In genomic region chr14:106843951-106844483, GRCh38 we compare ENCODE assay signal across 8 cellular contexts.
DNase-seq lines count a peak whose midpoint lies in the region; ATAC-seq and TF ChIP-seq lines count a peak whose summit lies in the region.

No MANE protein-coding gene starts in this region.

- H3K4me1 ChIP-seq in DOHH2 (ENCODE audit: control insufficient read depth, low read length): peaks cover 48% of the 10 kb centered on the region
- peaks cover 3% of the 10 kb centered on the region for H3K4me1 ChIP-seq in stomach smooth muscle (ENCODE audit: control insufficient read depth, insufficient read depth, low read length)

- TF ChIP-seq CTCF in DOHH2 (IDR thresholded peaks at IDR 0.05; ENCODE audit: low read depth, low read length, poor library complexity, severe bottlenecking): no peak

- H3K4me3 ChIP-seq in DOHH2 (ENCODE audit: low read length) (peak overlapping the region; percentile 89), stomach smooth muscle (ENCODE audit: low read length in 2 of 2) (peak overlapping the region; percentile 22 to 66)

- H3K27me3 ChIP-seq in DOHH2 (ENCODE audit: control insufficient read depth, low read length) (no peaks in the 10 kb centered on the region), stomach smooth muscle (ENCODE audit: control insufficient read depth in 1 of 2, insufficient read depth in 2 of 2, low read length in 2 of 2) (peaks cover 0 to 2% of the 10 kb centered on the region in 2 donors)

- no peaks in the 10 kb centered on the region for H3K9me3 Mint-ChIP-seq in activated T-cell treated with anti-CD3 and anti-CD28 coated beads, Interleukin-2, amount 50 U/mL, for 24 hours

- H3K9ac ChIP-seq in stomach smooth muscle (ENCODE audit: low read length in 2 of 2): peak overlapping the region in 1 of 2 donors; percentile 51

- H3K79me2 ChIP-seq in DOHH2 (ENCODE audit: control insufficient read depth, low read length): peaks cover 54% of the 10 kb centered on the region

- H3K9me3 ChIP-seq in DOHH2 (ENCODE audit: control insufficient read depth, insufficient read depth, low read length) (peaks cover 10% of the 10 kb centered on the region), stomach smooth muscle (ENCODE audit: control insufficient read depth in 2 of 2, low read length in 2 of 2) (peaks cover 0 to 5% of the 10 kb centered on the region in 2 donors)

- H3K36me3 ChIP-seq in DOHH2 (ENCODE audit: control insufficient read depth, low read length): peaks cover 15% of the 10 kb centered on the region
- no peaks in the 10 kb centered on the region for H3K36me3 ChIP-seq in stomach smooth muscle (ENCODE audit: control insufficient read depth in 2 of 2, insufficient read depth in 2 of 2, low read length in 2 of 2)

- no peaks in the 10 kb centered on the region for H4K20me1 ChIP-seq in DOHH2 (ENCODE audit: control insufficient read depth, insufficient read depth, low read depth, low read length)

- H3K4me3 Mint-ChIP-seq in activated T-cell treated with anti-CD3 and anti-CD28 coated beads, Interleukin-2, amount 50 U/mL, for 24 hours: peak overlapping the region; percentile 83

- peaks cover 23% of the 10 kb centered on the region for H3F3A ChIP-seq in DOHH2 (ENCODE audit: control insufficient read depth, insufficient read depth)

- H3K4me1 Mint-ChIP-seq in activated T-cell treated with anti-CD3 and anti-CD28 coated beads, Interleukin-2, amount 50 U/mL, for 24 hours (ENCODE audit: low read depth): peaks cover 50% of the 10 kb centered on the region

- no peaks in the 10 kb centered on the region for H3K27me3 Mint-ChIP-seq in activated T-cell treated with anti-CD3 and anti-CD28 coated beads, Interleukin-2, amount 50 U/mL, for 24 hours

- ATAC-seq in HG03135 (IDR thresholded peaks at IDR 0.05; ENCODE audit: unreplicated experiment) (no peak), GM21576 (IDR thresholded peaks at IDR 0.05; ENCODE audit: unreplicated experiment) (no peak)

- no peaks in the 10 kb centered on the region for H3K9me2 ChIP-seq in DOHH2 (replicated peaks; ENCODE audit: control insufficient read depth, low read length)

- peak overlapping the region; percentile 90 for H3K4me2 ChIP-seq in DOHH2 (ENCODE audit: low read length)

- peak; percentile 64 for DNase-seq in NAMALWA (ENCODE audit: low spot score)
- peak; percentile 61 for DNase-seq in activated T-cell treated with anti-CD3 and anti-CD28 coated beads, Interleukin-2, amount 50 U/mL, for 24 hours
- peak; percentile 71 for DNase-seq in kidney tubule cell (ENCODE audit: low spot score)
- DNase-seq in putamen (ENCODE audit: low spot score): no peak

- H3K27ac ChIP-seq in DOHH2 (ENCODE audit: low read depth, low read length): peak overlapping the region; percentile 96
- peak overlapping the region; percentile 53 for H3K27ac ChIP-seq in stomach smooth muscle (ENCODE audit: low read length)

- H3K27ac Mint-ChIP-seq in activated T-cell treated with anti-CD3 and anti-CD28 coated beads, Interleukin-2, amount 50 U/mL, for 24 hours: peak overlapping the region; percentile 88

- H3K36me3 Mint-ChIP-seq in activated T-cell treated with anti-CD3 and anti-CD28 coated beads, Interleukin-2, amount 50 U/mL, for 24 hours (ENCODE audit: low read depth): peaks cover 6% of the 10 kb centered on the region
